19 cellular contexts compared by ENCODE assay signal in genomic region chr15:60795471-60795870, GRCh38.
A peak's percentile ranks its signal among the peaks of the same experiment; 100 is the strongest.
DNase-seq lines count a peak whose midpoint lies in the region; ATAC-seq lines count a peak whose summit lies in the region.
"Had no signal": no experiment of that assay in that cellular context is flagged by ENCODE, and none has a peak within 500 bp of the region (broad histone marks: within the 10 kb centered on the region; RNA-seq: fewer than 3 reads in every experiment).

No MANE protein-coding gene starts in this region.

- peaks cover 42% of the 10 kb centered on the region for H3K4me1 Mint-ChIP-seq in activated CD8-positive, alpha-beta memory T cell treated with anti-CD3 and anti-CD28 coated beads, Interleukin-2, amount 10 ng/mL, durations not matched to agents 7 days and 5 days
- peaks cover 40% of the 10 kb centered on the region for H3K4me1 Mint-ChIP-seq in activated naive CD8-positive, alpha-beta T cell (ENCODE audit: low read depth)
- H3K4me1 Mint-ChIP-seq in stimulated activated memory B cell treated with anti-CD40 and anti-IgM and Interleukin-4, amounts not matched to agents 10 μg/mL and 1 μg/mL and 100 μg/mL, for 72 hours = peaks cover 24% of the 10 kb centered on the region

- DNase-seq in activated CD8-positive, alpha-beta memory T cell treated with anti-CD3 and anti-CD28 coated beads, Interleukin-2, amount 10 ng/mL, durations not matched to agents 7 days and 5 days = no peak
- no peak for DNase-seq in activated CD8-positive, alpha-beta memory T cell treated with anti-CD3 and anti-CD28 coated beads, Interleukin-2, amount 50 U/mL, for 4 hours
- DNase-seq in amygdala (lab: John Stamatoyannopoulos, UW) (no peak), DMS114 treated with DMSO at 0.1 percent for 48 hours (lab: John Stamatoyannopoulos, UW; ENCODE audit: unreplicated experiment) (no peak)
- DNase-seq: C1 segment of cervical spinal cord, gastrocnemius medialis, left cardiac atrium, NCI-H1105 treated with DMSO at 0.1 percent for 48 hours, NCI-H2107, NCI-H69, SIG-M5, spleen had no signal

- no peak overlapping the region for H3K4me3 Mint-ChIP-seq in activated CD8-positive, alpha-beta memory T cell treated with anti-CD3 and anti-CD28 coated beads, Interleukin-2, amount 10 ng/mL, durations not matched to agents 7 days and 5 days
- peak overlapping the region; percentile 36 for H3K4me3 Mint-ChIP-seq in activated naive CD8-positive, alpha-beta T cell
- H3K4me3 Mint-ChIP-seq in stimulated activated memory B cell treated with anti-CD40 and anti-IgM and Interleukin-4, amounts not matched to agents 10 μg/mL and 1 μg/mL and 100 μg/mL, for 72 hours = no peak overlapping the region
- H3K4me3 Mint-ChIP-seq: dendritic cell treated with granulocyte-macrophage colony-stimulating factor and Interleukin-4, amounts not matched to agents 40 ng/mL and 50 ng/mL, for 4 days; neural progenitor cell; WTC11 had no signal

- no peak for ATAC-seq in activated CD8-positive, alpha-beta memory T cell treated with anti-CD3 and anti-CD28 coated beads, Interleukin-2, amount 10 ng/mL, durations not matched to agents 7 days and 5 days
- ATAC-seq in GM21717 (IDR thresholded peaks at IDR 0.05; ENCODE audit: unreplicated experiment) (peak; percentile 4), HG03521 (IDR thresholded peaks at IDR 0.05; ENCODE audit: unreplicated experiment) (no peak)
- no peak for ATAC-seq in stimulated activated memory B cell treated with anti-CD40 and anti-IgM and Interleukin-4, amounts not matched to agents 10 μg/mL and 1 μg/mL and 100 μg/mL, for 72 hours
- ATAC-seq: gastrocnemius medialis, left cardiac atrium, WTC11 had no signal

- H3K36me3 Mint-ChIP-seq in activated CD8-positive, alpha-beta memory T cell treated with anti-CD3 and anti-CD28 coated beads, Interleukin-2, amount 10 ng/mL, durations not matched to agents 7 days and 5 days = peaks cover 15% of the 10 kb centered on the region
- H3K36me3 Mint-ChIP-seq in activated naive CD8-positive, alpha-beta T cell = peaks cover 10% of the 10 kb centered on the region
- H3K36me3 Mint-ChIP-seq in stimulated activated memory B cell treated with anti-CD40 and anti-IgM and Interleukin-4, amounts not matched to agents 10 μg/mL and 1 μg/mL and 100 μg/mL, for 72 hours = peaks cover 6% of the 10 kb centered on the region

- CTCF ChIA-PET in activated CD8-positive, alpha-beta memory T cell treated with anti-CD3 and anti-CD28 coated beads, Interleukin-2, amount 10 ng/mL, durations not matched to agents 7 days and 5 days (lab: Charles Lee) = interaction anchor here (0.9 to 1.5 kb wide), 3 partner anchors 8 to 122 kb away, joined by 3 to 4 read pairs (median 3); no protein-coding TSS in a partner anchor

- H3K27me3 Mint-ChIP-seq in activated CD8-positive, alpha-beta memory T cell treated with anti-CD3 and anti-CD28 coated beads, Interleukin-2, amount 10 ng/mL, durations not matched to agents 7 days and 5 days = no peaks in the 10 kb centered on the region
- no peaks in the 10 kb centered on the region for H3K27me3 Mint-ChIP-seq in activated naive CD8-positive, alpha-beta T cell
- no peaks in the 10 kb centered on the region for H3K27me3 Mint-ChIP-seq in stimulated activated memory B cell treated with anti-CD40 and anti-IgM and Interleukin-4, amounts not matched to agents 10 μg/mL and 1 μg/mL and 100 μg/mL, for 72 hours
- H3K27me3 Mint-ChIP-seq: dendritic cell treated with granulocyte-macrophage colony-stimulating factor and Interleukin-4, amounts not matched to agents 40 ng/mL and 50 ng/mL, for 4 days had no signal

- peaks cover 9% of the 10 kb centered on the region for H3K9me3 Mint-ChIP-seq in activated CD8-positive, alpha-beta memory T cell treated with anti-CD3 and anti-CD28 coated beads, Interleukin-2, amount 10 ng/mL, durations not matched to agents 7 days and 5 days (ENCODE audit: low read depth)
- peaks cover 11% of the 10 kb centered on the region for H3K9me3 Mint-ChIP-seq in activated naive CD8-positive, alpha-beta T cell (ENCODE audit: low read depth)
- peaks cover 9% of the 10 kb centered on the region for H3K9me3 Mint-ChIP-seq in stimulated activated memory B cell treated with anti-CD40 and anti-IgM and Interleukin-4, amounts not matched to agents 10 μg/mL and 1 μg/mL and 100 μg/mL, for 72 hours

- peak overlapping the region; percentile 0 for H3K27ac Mint-ChIP-seq in activated CD8-positive, alpha-beta memory T cell treated with anti-CD3 and anti-CD28 coated beads, Interleukin-2, amount 10 ng/mL, durations not matched to agents 7 days and 5 days
- peak overlapping the region; percentile 3 for H3K27ac Mint-ChIP-seq in activated naive CD8-positive, alpha-beta T cell
- H3K27ac Mint-ChIP-seq in stimulated activated memory B cell treated with anti-CD40 and anti-IgM and Interleukin-4, amounts not matched to agents 10 μg/mL and 1 μg/mL and 100 μg/mL, for 72 hours = peak overlapping the region; percentile 30
- H3K27ac Mint-ChIP-seq: dendritic cell treated with granulocyte-macrophage colony-stimulating factor and Interleukin-4, amounts not matched to agents 40 ng/mL and 50 ng/mL, for 4 days; neural progenitor cell; WTC11 had no signal
